22 cellular contexts compared by ENCODE assay signal in the genomic region with DNA sequence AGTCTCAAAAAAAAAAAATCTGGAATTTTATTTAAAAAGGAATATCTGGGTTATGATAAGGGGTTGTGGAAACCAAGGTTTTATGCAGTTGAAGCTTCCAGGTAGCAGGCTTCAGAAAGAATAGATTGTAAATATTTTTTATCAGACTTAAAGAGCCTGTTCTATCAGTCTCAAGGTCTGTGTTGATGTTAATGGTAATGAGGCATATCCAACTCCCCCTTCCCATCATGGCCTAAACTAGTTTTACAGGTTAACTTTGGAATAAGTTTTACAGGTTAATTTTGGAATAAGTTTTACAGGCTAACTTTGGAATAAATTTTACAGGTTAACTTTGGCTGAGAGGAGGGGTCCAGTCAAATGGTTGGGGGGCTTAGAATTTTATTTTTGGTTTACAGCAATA.
DNase-seq lines count a peak whose midpoint lies in the region; ATAC-seq and TF ChIP-seq lines count a peak whose summit lies in the region.
"Had no signal": no experiment of that assay in that cellular context is flagged by ENCODE, and none has a peak within 500 bp of the region (broad histone marks: within the 10 kb centered on the region; RNA-seq: fewer than 3 reads in every experiment).

No MANE protein-coding gene starts in this region.

- H3K27ac ChIP-seq in HL-60 (replicated peaks) = peak overlapping the region; percentile 52
- peak overlapping the region in 3 of 4 donors; percentile 2 to 72 (median 70) for H3K27ac ChIP-seq in body of pancreas
- H3K27ac ChIP-seq: BLaER1, GM23248, SJCRH30 had no signal

- ATAC-seq in body of pancreas = peak; percentile 31
- ATAC-seq in stimulated activated memory B cell treated with anti-CD40 and anti-IgM and Interleukin-4, amounts not matched to agents 10 μg/mL and 1 μg/mL and 100 μg/mL, for 72 hours = no peak
- ATAC-seq: Right ventricle myocardium inferior, SK-N-SH treated with all-trans-retinoic acid at 6 μM for 48 hours had no signal

- no peak for TF ChIP-seq POLR2A in body of pancreas (IDR thresholded peaks at IDR 0.05)

- TF ChIP-seq CTCF in HL-60 (IDR thresholded peaks at IDR 0.05; ENCODE audit: insufficient read depth, low read length) = no peak
- no peak for TF ChIP-seq CTCF in body of pancreas (IDR thresholded peaks at IDR 0.05)
- TF ChIP-seq CTCF in type B pancreatic cell (conservative IDR thresholded peaks at IDR 0.05) = no peak

- peaks cover 31% of the 10 kb centered on the region for H3K4me1 ChIP-seq in body of pancreas
- H3K4me1 ChIP-seq: BLaER1, SJCRH30 had no signal

- no peaks in the 10 kb centered on the region for H3K9me3 ChIP-seq in body of pancreas
- H3K9me3 ChIP-seq: Caco-2, SJCRH30 had no signal

- no peaks in the 10 kb centered on the region for H3K36me3 ChIP-seq in body of pancreas (replicated peaks in 1 of 2; ENCODE audit: insufficient read depth in 1 of 2, low read depth in 2 of 2)
- H3K36me3 ChIP-seq: BLaER1, MG63, SJCRH30 had no signal

- peaks cover 7% of the 10 kb centered on the region for H3K9me3 Mint-ChIP-seq in type B pancreatic cell
- H3K9me3 Mint-ChIP-seq in activated T-helper 1 cell treated with anti-CD3 and anti-CD28 coated beads, Interleukin-12 subunit alpha, Interleukin-12 subunit beta, Interleukin-2, Interleukin-4 antibody, amounts not matched to agents 30 ng/mL and 10 ng/mL and 1 ng/mL, durations not matched to agents 14 hours and 24 hours and 36 hours = no peaks in the 10 kb centered on the region
- H3K9me3 Mint-ChIP-seq in stimulated activated memory B cell treated with anti-CD40 and anti-IgM and Interleukin-4, amounts not matched to agents 10 μg/mL and 1 μg/mL and 100 μg/mL, for 72 hours = peaks cover 4% of the 10 kb centered on the region
- H3K9me3 Mint-ChIP-seq: CD4-positive, alpha-beta T cell had no signal

- H3K4me3 Mint-ChIP-seq in type B pancreatic cell = peak overlapping the region; percentile 77
- no peak overlapping the region for H3K4me3 Mint-ChIP-seq in activated T-helper 1 cell treated with anti-CD3 and anti-CD28 coated beads, Interleukin-12 subunit alpha, Interleukin-12 subunit beta, Interleukin-2, Interleukin-4 antibody, amounts not matched to agents 30 ng/mL and 10 ng/mL and 1 ng/mL, durations not matched to agents 14 hours and 24 hours and 36 hours
- no peak overlapping the region for H3K4me3 Mint-ChIP-seq in stimulated activated memory B cell treated with anti-CD40 and anti-IgM and Interleukin-4, amounts not matched to agents 10 μg/mL and 1 μg/mL and 100 μg/mL, for 72 hours
- H3K4me3 Mint-ChIP-seq: CD4-positive, alpha-beta T cell had no signal

- no peaks in the 10 kb centered on the region for H3K27me3 Mint-ChIP-seq in type B pancreatic cell
- peaks cover 5% of the 10 kb centered on the region for H3K27me3 Mint-ChIP-seq in activated T-helper 1 cell treated with anti-CD3 and anti-CD28 coated beads, Interleukin-12 subunit alpha, Interleukin-12 subunit beta, Interleukin-2, Interleukin-4 antibody, amounts not matched to agents 30 ng/mL and 10 ng/mL and 1 ng/mL, durations not matched to agents 14 hours and 24 hours and 36 hours (ENCODE audit: insufficient read depth)
- no peaks in the 10 kb centered on the region for H3K27me3 Mint-ChIP-seq in stimulated activated memory B cell treated with anti-CD40 and anti-IgM and Interleukin-4, amounts not matched to agents 10 μg/mL and 1 μg/mL and 100 μg/mL, for 72 hours

- H3K4me3 ChIP-seq in HL-60 (replicated peaks; ENCODE audit: insufficient read depth, low read length) (no peak overlapping the region), body of pancreas (no peak overlapping the region)
- H3K4me3 ChIP-seq: BLaER1, GM23248, MG63, SJCRH30 had no signal

- DNase-seq in HL-60 (ENCODE audit: low read depth in 1 of 2, low spot score in 1 of 2) (no peak), body of pancreas (no peak), left kidney (ENCODE audit: low read depth, low spot score) (peak; percentile 66), type B pancreatic cell (ENCODE audit: extremely low spot score, unreplicated experiment) (no peak)
- no peak for DNase-seq in activated T-helper 1 cell treated with anti-CD3 and anti-CD28 coated beads, Interleukin-12 subunit alpha, Interleukin-12 subunit beta, Interleukin-2, Interleukin-4 antibody, amounts not matched to agents 30 ng/mL and 10 ng/mL and 1 ng/mL, durations not matched to agents 14 hours and 24 hours and 36 hours (ENCODE audit: low spot score)
- DNase-seq in stimulated activated CD4-positive, alpha-beta T cell treated with anti-CD3 and anti-CD28 coated beads, Interleukin-12 subunit alpha, Interleukin-12 subunit beta, amount 100 ng/mL, for 4 hours = no peak
- DNase-seq: Caco-2; CD4-positive, alpha-beta T cell; DMS 273 treated with DMSO at 0.1 percent for 48 hours; DND-41; GM23248; H7; KBM-7; MG63; NCI-H446; NCI-H524 treated with DMSO at 0.1 percent for 48 hours; NCI-H774; SJCRH30 had no signal

- intact Hi-C loops in body of pancreas (cut with DNase I) = no loop called here
- intact Hi-C loops in activated T-helper 1 cell treated with anti-CD3 and anti-CD28 coated beads, Interleukin-12 subunit alpha, Interleukin-12 subunit beta, Interleukin-2, Interleukin-4 antibody, amounts not matched to agents 30 ng/mL and 10 ng/mL and 1 ng/mL, durations not matched to agents 14 hours and 24 hours and 36 hours (cut with micrococcal nuclease) = no loop called here

- H3K27me3 ChIP-seq in HL-60 (ENCODE audit: insufficient read depth, poor library complexity, severe bottlenecking) (no peaks in the 10 kb centered on the region), body of pancreas (no peaks in the 10 kb centered on the region)
- H3K27me3 ChIP-seq: BLaER1, MG63 had no signal

- H3K36me3 Mint-ChIP-seq in type B pancreatic cell = peaks cover 10% of the 10 kb centered on the region
- H3K36me3 Mint-ChIP-seq in activated T-helper 1 cell treated with anti-CD3 and anti-CD28 coated beads, Interleukin-12 subunit alpha, Interleukin-12 subunit beta, Interleukin-2, Interleukin-4 antibody, amounts not matched to agents 30 ng/mL and 10 ng/mL and 1 ng/mL, durations not matched to agents 14 hours and 24 hours and 36 hours (ENCODE audit: low read depth) = no peaks in the 10 kb centered on the region
- peaks cover 2% of the 10 kb centered on the region for H3K36me3 Mint-ChIP-seq in stimulated activated memory B cell treated with anti-CD40 and anti-IgM and Interleukin-4, amounts not matched to agents 10 μg/mL and 1 μg/mL and 100 μg/mL, for 72 hours

- H3K4me1 Mint-ChIP-seq in type B pancreatic cell (ENCODE audit: unreplicated experiment) = peaks cover 52% of the 10 kb centered on the region
- no peaks in the 10 kb centered on the region for H3K4me1 Mint-ChIP-seq in activated T-helper 1 cell treated with anti-CD3 and anti-CD28 coated beads, Interleukin-12 subunit alpha, Interleukin-12 subunit beta, Interleukin-2, Interleukin-4 antibody, amounts not matched to agents 30 ng/mL and 10 ng/mL and 1 ng/mL, durations not matched to agents 14 hours and 24 hours and 36 hours (ENCODE audit: low read depth)
- H3K4me1 Mint-ChIP-seq in stimulated activated memory B cell treated with anti-CD40 and anti-IgM and Interleukin-4, amounts not matched to agents 10 μg/mL and 1 μg/mL and 100 μg/mL, for 72 hours = no peaks in the 10 kb centered on the region

- peak overlapping the region; percentile 89 for H3K27ac Mint-ChIP-seq in type B pancreatic cell
- H3K27ac Mint-ChIP-seq in activated T-helper 1 cell treated with anti-CD3 and anti-CD28 coated beads, Interleukin-12 subunit alpha, Interleukin-12 subunit beta, Interleukin-2, Interleukin-4 antibody, amounts not matched to agents 30 ng/mL and 10 ng/mL and 1 ng/mL, durations not matched to agents 14 hours and 24 hours and 36 hours = no peak overlapping the region
- H3K27ac Mint-ChIP-seq in stimulated activated memory B cell treated with anti-CD40 and anti-IgM and Interleukin-4, amounts not matched to agents 10 μg/mL and 1 μg/mL and 100 μg/mL, for 72 hours = no peak overlapping the region
- H3K27ac Mint-ChIP-seq: CD4-positive, alpha-beta T cell had no signal
